Comparison of ENCODE assay signal across 29 cellular contexts in the genomic region with DNA sequence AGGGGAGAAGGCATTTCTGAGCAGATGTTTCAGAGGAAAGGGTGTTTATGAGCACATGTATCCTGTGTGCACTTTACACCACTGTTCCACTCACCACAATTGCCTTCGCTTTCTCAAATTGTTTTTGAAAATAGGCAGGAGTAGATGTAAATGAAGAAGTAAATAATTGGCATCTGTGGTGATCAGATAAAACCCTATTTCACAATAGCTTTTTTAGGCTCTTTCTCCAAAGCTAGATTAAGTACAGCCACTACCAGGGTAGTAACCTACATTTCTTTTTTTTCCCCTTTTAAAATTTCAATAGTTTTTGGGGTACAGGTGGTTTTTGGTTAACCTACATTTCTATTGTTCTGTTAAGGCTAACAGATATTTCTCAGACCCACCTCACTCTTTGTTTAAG. TPM values are rescaled to one million over a fixed set of nuclear protein-coding genes. Genes with fewer than 3 reads are reported as not detected.
"Had no signal": no experiment of that assay in that cellular context is flagged by ENCODE, and none has a peak within 500 bp of the region (broad histone marks: within the 10 kb centered on the region; RNA-seq: fewer than 3 reads in every experiment).

No MANE protein-coding gene starts in this region.

- H3K4me1 ChIP-seq: left lung, lower lobe of right lung, pancreas, prostate gland, sigmoid colon, spleen, suprapubic skin, tibial artery, upper lobe of right lung had no signal

- H3K4me3 Mint-ChIP-seq: immature natural killer cell; naive thymus-derived CD4-positive, alpha-beta T cell; natural killer cell treated with Interleukin-12 subunit alpha and Interleukin-12 subunit beta and Interleukin-15 and Interleukin-18, amount 100 ng/mL, for 72 hours; neural crest cell; stimulated activated effector memory CD8-positive, alpha-beta T cell treated with anti-CD3 and anti-CD28 coated beads, Interleukin-12 subunit alpha, Interleukin-12 subunit beta, amount 100 ng/mL, for 72 hours; stimulated activated naive CD8-positive, alpha-beta T cell treated with anti-CD3 and anti-CD28 coated beads, Interleukin-15, Interleukin-2, amounts not matched to agents 100 ng/mL and 50 ng/mL, for 24 hours had no signal

- H3K36me3 ChIP-seq: left lung, lower lobe of right lung, pancreas, prostate gland, sigmoid colon, spleen, suprapubic skin, thoracic aorta, tibial artery, upper lobe of right lung had no signal

- H3K27ac Mint-ChIP-seq: immature natural killer cell; naive thymus-derived CD4-positive, alpha-beta T cell; natural killer cell treated with Interleukin-12 subunit alpha and Interleukin-12 subunit beta and Interleukin-15 and Interleukin-18, amount 100 ng/mL, for 72 hours; stimulated activated effector memory CD8-positive, alpha-beta T cell treated with anti-CD3 and anti-CD28 coated beads, Interleukin-12 subunit alpha, Interleukin-12 subunit beta, amount 100 ng/mL, for 72 hours; stimulated activated naive CD8-positive, alpha-beta T cell treated with anti-CD3 and anti-CD28 coated beads, Interleukin-15, Interleukin-2, amounts not matched to agents 100 ng/mL and 50 ng/mL, for 24 hours had no signal

- H3K9me3 ChIP-seq: pancreas, prostate gland, suprapubic skin, thoracic aorta had no signal

- H3K27ac ChIP-seq: left lung, lower lobe of right lung, pancreas, prostate gland, sigmoid colon, spleen, suprapubic skin, thoracic aorta, tibial artery, upper lobe of right lung had no signal

- H3K4me1 Mint-ChIP-seq: immature natural killer cell; naive thymus-derived CD4-positive, alpha-beta T cell; neural crest cell; stimulated activated effector memory CD8-positive, alpha-beta T cell treated with anti-CD3 and anti-CD28 coated beads, Interleukin-12 subunit alpha, Interleukin-12 subunit beta, amount 100 ng/mL, for 72 hours had no signal

- H3K27me3 ChIP-seq: left lung, pancreas, sigmoid colon, spleen, tibial artery, upper lobe of right lung had no signal

- DNase-seq: hypothalamus; immature natural killer cell; kidney; left colon; midbrain; mucosa of descending colon; naive thymus-derived CD4-positive, alpha-beta T cell; nucleus accumbens; pancreas; retina; right cardiac atrium; sigmoid colon; small intestine; spleen; stimulated activated CD4-positive, alpha-beta T cell treated with anti-CD3 and anti-CD28 coated beads, Interleukin-4, amount 100 ng/mL, for 24 hours; stimulated activated naive CD4-positive, alpha-beta T cell; tibial artery; trophoblast cell; upper lobe of right lung had no signal

- ATAC-seq: left colon; left lung; lower lobe of right lung; mucosa of descending colon; naive thymus-derived CD4-positive, alpha-beta T cell; natural killer cell treated with Interleukin-12 subunit alpha and Interleukin-12 subunit beta and Interleukin-15 and Interleukin-18, amount 100 ng/mL, for 72 hours; right cardiac atrium; stimulated activated effector memory CD8-positive, alpha-beta T cell treated with anti-CD3 and anti-CD28 coated beads, Interleukin-12 subunit alpha, Interleukin-12 subunit beta, amount 100 ng/mL, for 72 hours; upper lobe of right lung had no signal

- H3K4me3 ChIP-seq: left lung, lower lobe of right lung, mucosa of descending colon, pancreas, prostate gland, sigmoid colon, spleen, suprapubic skin, thoracic aorta, tibial artery, upper lobe of right lung had no signal

- H3K36me3 Mint-ChIP-seq: stimulated activated effector memory CD8-positive, alpha-beta T cell treated with anti-CD3 and anti-CD28 coated beads, Interleukin-12 subunit alpha, Interleukin-12 subunit beta, amount 100 ng/mL, for 72 hours had no signal

- FAIRE-seq: islet of Langerhans, kidney, pancreas, small intestine had no signal

RNA-seq across cellular contexts. Expression of a gene that starts 40.6 kb away (rescaled TPM):
- total RNA-seq: natural killer cell treated with Interleukin-12 subunit alpha and Interleukin-12 subunit beta and Interleukin-15 and Interleukin-18, amount 100 ng/mL, for 72 hours had no signal
- polyA plus RNA-seq: immature natural killer cell; naive thymus-derived CD4-positive, alpha-beta T cell had no signal
